ENCODE assay signal across 23 cellular contexts in the genomic region with DNA sequence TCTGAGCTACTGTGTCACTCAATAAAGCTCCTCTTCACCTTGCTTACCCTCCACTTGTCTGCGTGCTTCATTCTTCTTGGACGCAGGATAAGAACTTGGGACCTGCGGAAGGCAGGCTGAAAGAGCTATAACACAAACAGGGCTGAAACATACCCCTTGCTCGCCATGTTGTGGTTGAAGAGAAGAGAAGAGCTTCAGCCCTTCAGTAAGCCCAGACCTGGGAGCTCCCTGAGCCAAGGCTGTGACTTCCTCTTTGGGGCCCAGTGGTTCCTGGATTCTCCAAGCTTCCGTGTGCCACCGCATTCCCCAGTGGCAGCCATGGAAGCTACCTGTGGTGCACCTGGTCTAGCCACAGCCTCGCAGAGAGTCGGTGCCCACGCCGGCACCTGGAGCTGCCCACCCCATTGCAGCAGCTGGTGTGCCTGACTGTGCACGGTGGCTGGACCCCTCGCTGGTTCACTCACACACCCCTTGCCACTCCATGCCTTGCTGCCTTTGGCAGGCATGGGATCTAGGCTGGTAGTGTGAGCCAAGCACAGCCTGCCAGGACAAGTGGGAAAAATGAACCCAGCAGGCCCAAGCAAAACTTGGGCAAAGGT.
"Had no signal": no experiment of that assay in that cellular context is flagged by ENCODE, and none has a peak within 500 bp of the region (broad histone marks: within the 10 kb centered on the region; RNA-seq: fewer than 3 reads in every experiment).

No MANE protein-coding gene starts in this region.

- H3K36me3 ChIP-seq: heart left ventricle, left lung, lower lobe of right lung had no signal

- H3K4me3 ChIP-seq: coronary artery, dorsolateral prefrontal cortex, esophagus muscularis mucosa, gastroesophageal sphincter, heart left ventricle, left lung, lower lobe of right lung, mucosa of descending colon had no signal

- DNase-seq: dermis blood vessel endothelial cell; dorsolateral prefrontal cortex; effector CD4-positive, alpha-beta T cell; effector memory CD4-positive, alpha-beta T cell; foreskin keratinocyte; heart left ventricle; hippocampal formation; left cardiac atrium; left lung; left ventricle myocardium superior; lower lobe of right lung; mesenchymal stem cell; mucosa of descending colon; naive B cell had no signal

- H3K27me3 ChIP-seq: esophagus muscularis mucosa, foreskin keratinocyte, gastroesophageal sphincter, heart left ventricle, left lung had no signal

- H3K27ac Mint-ChIP-seq: mesothelial cell of epicardium, naive B cell had no signal

- H3K27ac ChIP-seq: coronary artery, dorsolateral prefrontal cortex, esophagus muscularis mucosa, foreskin keratinocyte, gastroesophageal sphincter, heart left ventricle, left lung, lower lobe of right lung had no signal

- H3K4me3 Mint-ChIP-seq: mesothelial cell of epicardium, naive B cell had no signal

- H3K4me1 Mint-ChIP-seq: mesothelial cell of epicardium had no signal

- FAIRE-seq: colon, endothelial cell of umbilical vein, frontal cortex, islet of Langerhans, keratinocyte had no signal

- H3K4me1 ChIP-seq: esophagus muscularis mucosa, foreskin keratinocyte, gastroesophageal sphincter, heart left ventricle, left lung, lower lobe of right lung had no signal

- H3K9me3 ChIP-seq: lower lobe of right lung had no signal
